Comparison of ENCODE assay signal across 8 cellular contexts in the genomic region with DNA sequence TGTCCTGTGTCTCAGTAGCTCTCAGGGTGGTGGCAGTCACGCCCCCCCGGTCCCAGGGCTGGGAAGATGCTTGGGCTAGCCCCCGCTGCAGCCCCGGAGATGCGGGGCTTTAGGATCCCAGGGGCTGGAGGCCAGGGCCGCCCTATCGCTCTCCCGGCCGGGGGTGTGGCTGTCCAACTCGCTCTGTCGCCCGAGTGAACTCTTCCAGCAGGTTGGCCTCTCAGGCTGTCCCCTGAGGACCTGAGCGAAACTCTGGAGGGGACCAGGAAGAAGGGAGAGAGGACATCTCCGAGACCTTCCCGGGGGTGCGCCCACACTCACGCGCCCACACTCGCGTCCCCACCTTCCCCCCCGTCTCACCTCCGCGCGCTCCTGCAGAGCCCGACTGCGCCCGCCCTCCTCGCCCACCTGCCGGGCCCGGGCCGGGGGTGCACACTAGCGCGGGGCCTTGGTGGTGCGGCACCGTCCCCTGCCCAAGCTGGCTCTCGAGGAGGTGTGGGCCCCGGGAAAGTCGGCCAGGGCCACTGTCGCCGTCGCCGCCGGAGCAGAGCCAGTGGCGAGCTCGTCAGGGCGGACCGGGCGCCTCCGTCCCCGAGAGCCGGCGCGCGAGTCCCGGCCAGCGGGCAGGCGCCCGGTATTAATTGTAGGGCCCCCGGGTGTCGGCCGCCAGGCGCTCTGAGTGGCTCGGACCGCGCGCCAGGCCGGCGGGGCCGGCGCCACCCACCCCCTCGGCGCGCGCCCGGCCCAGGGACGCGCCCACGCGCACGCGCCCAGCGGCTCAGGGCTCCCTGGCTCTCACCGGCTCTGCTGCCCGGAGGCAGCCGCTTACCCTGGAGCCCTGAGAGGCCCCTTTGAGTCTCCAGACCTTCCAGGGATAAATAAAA.
DNase-seq lines count a peak whose midpoint lies in the region; ATAC-seq and TF ChIP-seq lines count a peak whose summit lies in the region.

No MANE protein-coding gene starts in this region.

- TSS peak; percentile 51 for BruUV-seq in PC-9 (replicated peaks; lab: Mats Ljungman, UMichigan)

- H3K27me3 ChIP-seq in PC-9 (ENCODE audit: insufficient read depth, low read depth) (no peaks in the 10 kb centered on the region), heart left ventricle (no peaks in the 10 kb centered on the region), ovary (no peaks in the 10 kb centered on the region)

- peak overlapping the region; percentile 87 for H3K4me3 Mint-ChIP-seq in activated naive CD8-positive, alpha-beta T cell

- peaks cover 5% of the 10 kb centered on the region; the same call in 1 of the 2 replicates for H3F3A ChIP-seq in PC-9 (ENCODE audit: insufficient read depth, low read depth)

- H2AFZ ChIP-seq in PC-9, result peak overlapping the region; percentile 66

- TF ChIP-seq POLR2A in heart left ventricle (IDR thresholded peaks at IDR 0.05) (peak; percentile 10 to 81), ovary (IDR thresholded peaks at IDR 0.05) (peak; percentile 62)

- H3K4me1 Mint-ChIP-seq in activated naive CD8-positive, alpha-beta T cell (ENCODE audit: low read depth), result peaks cover 33% of the 10 kb centered on the region

- WGBS in heart left ventricle, 4 donors, result 1 to 5% (median 1%) methylated on average over 8 to 85 of the region's 85 CpGs
- 0 to 1% (median 0%) methylated on average over 40 to 85 of the region's 85 CpGs for WGBS in ovary, 3 donors

- intact Hi-C loops in PC-9 (cut with micrococcal nuclease; ENCODE audit: unreplicated experiment), result loop anchor here (1.0 to 10.0 kb wide), 7 partner anchors 48 to 262 kb away; no protein-coding TSS in a partner anchor
- intact Hi-C loops in heart left ventricle (cut with DNase I), result loop anchor here in 9 of 10 donors (5.0 to 10.0 kb wide), 13 partner anchors 99 to 222 kb away; a partner anchor contains a TSS
- intact Hi-C loops in ovary (cut with DNase I), result loop anchor here (5.0 to 10.0 kb wide), 8 partner anchors 92 to 214 kb away; no protein-coding TSS in a partner anchor

- DNase-seq in DMS 273 (lab: John Stamatoyannopoulos, UW; ENCODE audit: unreplicated experiment) (peak; percentile 74), DMS 273 treated with DMSO at 0.1 percent for 48 hours (lab: John Stamatoyannopoulos, UW) (no peak), PC-9 (peak; percentile 69 to 75), heart left ventricle (peak; percentile 64 to 83 (median 75)), ovary (peak; percentile 75 to 86 (median 82))

- no peak for TF ChIP-seq EP300 in ovary (IDR thresholded peaks at IDR 0.05)

- TF ChIP-seq CTCF in PC-9 (conservative IDR thresholded peaks at IDR 0.05) (no peak), heart left ventricle (IDR thresholded peaks at IDR 0.05) (no peak), ovary (IDR thresholded peaks at IDR 0.05) (peak in 2 of 3 donors; percentile 43 to 55)

- peak; percentile 41 to 80 (median 72) for ATAC-seq in heart left ventricle
- ATAC-seq in GM21576 (IDR thresholded peaks at IDR 0.05; ENCODE audit: unreplicated experiment), result no peak
- no peak for ATAC-seq in HG03196 (IDR thresholded peaks at IDR 0.05; ENCODE audit: unreplicated experiment)

- H3K36me3 ChIP-seq in PC-9 (ENCODE audit: low read depth), result no peaks in the 10 kb centered on the region
- no peaks in the 10 kb centered on the region for H3K36me3 ChIP-seq in heart left ventricle
- H3K36me3 ChIP-seq in ovary, result no peaks in the 10 kb centered on the region

- H3K9me3 ChIP-seq in PC-9 (ENCODE audit: insufficient read depth, low read depth) (no peaks in the 10 kb centered on the region), heart left ventricle (no peaks in the 10 kb centered on the region), ovary (no peaks in the 10 kb centered on the region)

- POLR2A ChIA-PET in PC-9 (lab: Charles Lee; ENCODE audit: unreplicated experiment), result interaction anchor here (0.5 to 0.6 kb wide), 3 partner anchors 119 to 693 kb away, joined by 4 to 6 read pairs (median 5); no protein-coding TSS in a partner anchor

- H3K4me3 ChIP-seq in PC-9, result peak overlapping the region; percentile 73
- H3K4me3 ChIP-seq in heart left ventricle, result peak overlapping the region; percentile 42 to 94 (median 85)
- H3K4me3 ChIP-seq in ovary, result peak overlapping the region; percentile 88

- H3K27ac Mint-ChIP-seq in activated naive CD8-positive, alpha-beta T cell, result no peak overlapping the region

- peaks cover 22% of the 10 kb centered on the region for H3K4me1 ChIP-seq in PC-9 (replicated peaks; ENCODE audit: insufficient read depth)
- peaks cover 0 to 35% (median 19%) of the 10 kb centered on the region in 12 donors for H3K4me1 ChIP-seq in heart left ventricle
- peaks cover 8% of the 10 kb centered on the region for H3K4me1 ChIP-seq in ovary (ENCODE audit: insufficient read depth)

- H3K9me3 Mint-ChIP-seq in activated naive CD8-positive, alpha-beta T cell (ENCODE audit: low read depth), result no peaks in the 10 kb centered on the region

- H3K27ac ChIP-seq in PC-9 (peak overlapping the region; percentile 93), heart left ventricle (peak overlapping the region; percentile 85 to 98 (median 93)), ovary (peak overlapping the region; percentile 98 to 99)

- peak overlapping the region; percentile 79 for H3K4me2 ChIP-seq in PC-9

- CTCF ChIA-PET in PC-9 (lab: Charles Lee), result interaction anchor here (0.6 to 1.0 kb wide), 2 partner anchors 22 to 68 kb away, joined by 3 to 4 read pairs; no protein-coding TSS in a partner anchor

- H3K36me3 Mint-ChIP-seq in activated naive CD8-positive, alpha-beta T cell, result no peaks in the 10 kb centered on the region

- peaks cover 36% of the 10 kb centered on the region for H3K79me2 ChIP-seq in PC-9 (ENCODE audit: low read depth)

- H3K9me2 ChIP-seq in PC-9 (ENCODE audit: insufficient read depth), result no peaks in the 10 kb centered on the region

- peaks cover 22% of the 10 kb centered on the region for H4K20me1 ChIP-seq in PC-9 (ENCODE audit: insufficient read depth)

- H3K27me3 Mint-ChIP-seq in activated naive CD8-positive, alpha-beta T cell, result no peaks in the 10 kb centered on the region

Comparison
In these comparisons a context has a peak if more than half of its experiments do, and no peak if none do; other contexts are left out.
1. CTCF ChIP-seq: peak in ovary (2 of 3); none in PC-9 (single experiment) and heart left ventricle (0 of 12).
2. ATAC-seq: peak in heart left ventricle (4 of 4); none in GM21576 (single experiment) and HG03196 (single experiment).
3. Peak in every context shown above with its lines, with median percentiles within 50 percentile points of each other: H3K27ac ChIP-seq and H3K4me3 ChIP-seq.